ENCODE assay signal across 26 cellular contexts in the genomic region with DNA sequence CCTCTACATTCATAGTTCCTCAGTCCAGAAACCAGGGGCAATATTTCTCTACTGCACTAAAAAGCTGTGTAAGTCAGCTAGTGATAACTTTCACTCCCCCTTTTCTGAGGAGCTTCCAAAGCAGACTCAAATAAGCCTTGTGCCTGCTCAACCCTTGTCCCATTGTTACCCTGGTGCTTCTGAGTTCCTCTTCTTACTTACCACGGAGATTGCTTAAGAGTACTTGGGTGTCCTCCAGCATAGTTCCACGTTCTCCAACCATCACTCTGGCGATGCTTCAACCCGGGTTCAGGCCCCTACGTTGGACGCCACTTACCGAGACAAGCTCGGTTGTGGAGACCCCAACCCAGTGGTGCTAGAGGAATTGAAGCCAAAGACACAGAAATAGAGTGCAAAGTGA.
"Had no signal": no experiment of that assay in that cellular context is flagged by ENCODE, and none has a peak within 500 bp of the region (broad histone marks: within the 10 kb centered on the region; RNA-seq: fewer than 3 reads in every experiment).

No MANE protein-coding gene starts in this region.

- DNase-seq: activated CD4-positive, alpha-beta memory T cell treated with anti-CD3 and anti-CD28 coated beads, Interleukin-2, amount 10 ng/mL, durations not matched to agents 7 days and 5 days; activated CD4-positive, alpha-beta T cell treated with anti-CD3 and anti-CD28 coated beads for 1 hour; activated CD4-positive, alpha-beta T cell treated with anti-CD3 and anti-CD28 coated beads, Interleukin-2, amount 10 ng/mL, durations not matched to agents 7 days and 5 days; activated CD8-positive, alpha-beta memory T cell treated with anti-CD3 and anti-CD28 coated beads, Interleukin-2, amount 50 U/mL, for 48 hours; activated gamma-delta T cell; activated naive CD4-positive, alpha-beta T cell treated with anti-CD3 and anti-CD28 coated beads, Interleukin-2, amount 10 ng/mL, durations not matched to agents 7 days and 5 days; activated T-cell treated with anti-CD3 and anti-CD28 coated beads, Interleukin-2, amount 50 U/mL, for 24 hours; amniotic stem cell; central memory CD4-positive, alpha-beta T cell; endodermal cell; foreskin fibroblast; head of caudate nucleus; hippocampal formation; left cardiac atrium; mammary epithelial cell; naive B cell; nephron progenitor cell; right lobe of liver; stimulated activated CD4-positive, alpha-beta T cell treated with anti-CD3 and anti-CD28 coated beads, Interleukin-12 subunit alpha, Interleukin-12 subunit beta, amount 100 ng/mL, for 4 hours; stimulated activated CD4-positive, alpha-beta T cell treated with anti-CD3 and anti-CD28 coated beads, Interleukin-4, amount 100 ng/mL, for 1 hour; stimulated activated naive CD8-positive, alpha-beta T cell treated with anti-CD3 and anti-CD28 coated beads, Interleukin-15, Interleukin-2, amounts not matched to agents 100 U/mL and 50 U/mL, for 24 hours; T-helper 9 cell; testis; transverse colon had no signal

- H3K4me1 Mint-ChIP-seq: activated CD4-positive, alpha-beta memory T cell treated with anti-CD3 and anti-CD28 coated beads, Interleukin-2, amount 10 ng/mL, durations not matched to agents 7 days and 5 days; activated CD4-positive, alpha-beta T cell treated with anti-CD3 and anti-CD28 coated beads, Interleukin-2, amount 10 ng/mL, durations not matched to agents 7 days and 5 days; activated naive CD4-positive, alpha-beta T cell treated with anti-CD3 and anti-CD28 coated beads, Interleukin-2, amount 10 ng/mL, durations not matched to agents 7 days and 5 days; endodermal cell; naive B cell; nephron progenitor cell had no signal

- H3K36me3 Mint-ChIP-seq: activated naive CD4-positive, alpha-beta T cell treated with anti-CD3 and anti-CD28 coated beads, Interleukin-2, amount 10 ng/mL, durations not matched to agents 7 days and 5 days had no signal

- H3K27me3 Mint-ChIP-seq: activated CD4-positive, alpha-beta memory T cell treated with anti-CD3 and anti-CD28 coated beads, Interleukin-2, amount 10 ng/mL, durations not matched to agents 7 days and 5 days; activated CD4-positive, alpha-beta T cell treated with anti-CD3 and anti-CD28 coated beads, Interleukin-2, amount 10 ng/mL, durations not matched to agents 7 days and 5 days; activated naive CD4-positive, alpha-beta T cell treated with anti-CD3 and anti-CD28 coated beads, Interleukin-2, amount 10 ng/mL, durations not matched to agents 7 days and 5 days; activated T-cell treated with anti-CD3 and anti-CD28 coated beads, Interleukin-2, amount 50 U/mL, for 24 hours; dendritic cell treated with granulocyte-macrophage colony-stimulating factor and Interleukin-4, amounts not matched to agents 40 ng/mL and 50 ng/mL, for 4 days; naive B cell; progenitor cell of endocrine pancreas had no signal

- H3K4me3 Mint-ChIP-seq: activated CD4-positive, alpha-beta memory T cell treated with anti-CD3 and anti-CD28 coated beads, Interleukin-2, amount 10 ng/mL, durations not matched to agents 7 days and 5 days; activated CD4-positive, alpha-beta T cell treated with anti-CD3 and anti-CD28 coated beads, Interleukin-2, amount 10 ng/mL, durations not matched to agents 7 days and 5 days; activated naive CD4-positive, alpha-beta T cell treated with anti-CD3 and anti-CD28 coated beads, Interleukin-2, amount 10 ng/mL, durations not matched to agents 7 days and 5 days; activated T-cell treated with anti-CD3 and anti-CD28 coated beads, Interleukin-2, amount 50 U/mL, for 24 hours; dendritic cell treated with granulocyte-macrophage colony-stimulating factor and Interleukin-4, amounts not matched to agents 40 ng/mL and 50 ng/mL, for 4 days; endodermal cell; naive B cell; nephron progenitor cell had no signal

- H3K27ac Mint-ChIP-seq: activated CD4-positive, alpha-beta memory T cell treated with anti-CD3 and anti-CD28 coated beads, Interleukin-2, amount 10 ng/mL, durations not matched to agents 7 days and 5 days; activated CD4-positive, alpha-beta T cell treated with anti-CD3 and anti-CD28 coated beads, Interleukin-2, amount 10 ng/mL, durations not matched to agents 7 days and 5 days; activated naive CD4-positive, alpha-beta T cell treated with anti-CD3 and anti-CD28 coated beads, Interleukin-2, amount 10 ng/mL, durations not matched to agents 7 days and 5 days; activated T-cell treated with anti-CD3 and anti-CD28 coated beads, Interleukin-2, amount 50 U/mL, for 24 hours; dendritic cell treated with granulocyte-macrophage colony-stimulating factor and Interleukin-4, amounts not matched to agents 40 ng/mL and 50 ng/mL, for 4 days; endodermal cell; naive B cell; nephron progenitor cell; progenitor cell of endocrine pancreas had no signal
